2 cellular contexts compared by ENCODE assay signal in the genomic region with DNA sequence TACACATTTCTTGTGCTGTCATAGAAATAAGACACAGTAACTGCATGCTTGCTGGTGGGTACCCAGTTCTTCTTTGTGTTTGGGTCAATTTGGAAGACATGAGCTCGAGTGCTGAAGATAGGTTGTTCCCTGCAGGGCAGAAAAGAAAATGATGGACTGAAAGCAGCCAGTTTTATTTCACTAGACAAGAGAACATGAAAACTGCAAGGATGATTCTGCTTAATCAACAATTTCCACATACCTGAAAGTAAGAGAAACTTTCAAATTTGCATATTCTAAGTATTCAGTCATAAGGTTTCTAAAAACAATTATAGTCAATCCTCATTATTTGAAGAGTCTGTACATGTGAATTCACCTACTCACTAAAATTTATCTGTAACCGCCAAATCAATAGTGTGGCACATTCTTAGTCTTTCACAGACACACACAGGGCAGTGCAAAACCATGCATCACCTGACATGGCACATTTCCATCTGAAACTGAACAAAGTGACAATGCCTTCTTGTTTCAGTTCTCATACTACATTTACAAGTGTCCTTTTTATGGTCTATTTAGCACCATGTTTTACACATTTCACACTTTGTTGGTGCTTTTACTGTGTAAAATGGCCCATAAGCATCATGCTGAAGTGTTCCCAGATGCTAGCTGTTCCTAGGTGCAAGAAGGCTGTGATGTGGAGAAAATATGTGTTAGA.
A peak's percentile ranks its signal among the peaks of the same experiment; 100 is the strongest.
TF ChIP-seq lines count a peak whose summit lies in the region.

No MANE protein-coding gene starts in this region.

TF ChIP-seq in GM12878, 131 proteins besides CTCF, POLR2A, EP300 and RAD21 (continued from another document):
- TF ChIP-seq, protein P1, sequence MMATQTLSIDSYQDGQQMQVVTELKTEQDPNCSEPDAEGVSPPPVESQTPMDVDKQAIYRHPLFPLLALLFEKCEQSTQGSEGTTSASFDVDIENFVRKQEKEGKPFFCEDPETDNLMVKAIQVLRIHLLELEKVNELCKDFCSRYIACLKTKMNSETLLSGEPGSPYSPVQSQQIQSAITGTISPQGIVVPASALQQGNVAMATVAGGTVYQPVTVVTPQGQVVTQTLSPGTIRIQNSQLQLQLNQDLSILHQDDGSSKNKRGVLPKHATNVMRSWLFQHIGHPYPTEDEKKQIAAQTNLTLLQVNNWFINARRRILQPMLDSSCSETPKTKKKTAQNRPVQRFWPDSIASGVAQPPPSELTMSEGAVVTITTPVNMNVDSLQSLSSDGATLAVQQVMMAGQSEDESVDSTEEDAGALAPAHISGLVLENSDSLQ (IDR thresholded peaks at IDR 0.05) = peak; percentile 52
- TF ChIP-seq SP1 (IDR thresholded peaks at IDR 0.05; ENCODE audit: low read depth, low read length) (no peak), RAD51 (IDR thresholded peaks at IDR 0.05) (peak; percentile 78), ATF7 (IDR thresholded peaks at IDR 0.05; ENCODE audit: low read depth) (peak; percentile 21; the same call in 1 of the 2 replicates), MTA2 (IDR thresholded peaks at IDR 0.05; ENCODE audit: low read depth) (peak; percentile 65; the same call in 1 of the 2 replicates), IKZF2 (IDR thresholded peaks at IDR 0.05) (peak in 1 of 2 experiments; percentile 48; a peak in 1 of 4 replicates), ETV6 (conservative IDR thresholded peaks at IDR 0.05 in 1 of 2, IDR thresholded peaks at IDR 0.05 in 1 of 2; ENCODE audit: borderline replicate concordance in 1 of 2, low read depth in 1 of 2) (peak in 1 of 2 experiments; percentile 61; a peak in 2 of 4 replicates)
- TF ChIP-seq, protein P2, sequence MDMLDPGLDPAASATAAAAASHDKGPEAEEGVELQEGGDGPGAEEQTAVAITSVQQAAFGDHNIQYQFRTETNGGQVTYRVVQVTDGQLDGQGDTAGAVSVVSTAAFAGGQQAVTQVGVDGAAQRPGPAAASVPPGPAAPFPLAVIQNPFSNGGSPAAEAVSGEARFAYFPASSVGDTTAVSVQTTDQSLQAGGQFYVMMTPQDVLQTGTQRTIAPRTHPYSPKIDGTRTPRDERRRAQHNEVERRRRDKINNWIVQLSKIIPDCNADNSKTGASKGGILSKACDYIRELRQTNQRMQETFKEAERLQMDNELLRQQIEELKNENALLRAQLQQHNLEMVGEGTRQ (IDR thresholded peaks at IDR 0.05; ENCODE audit: borderline replicate concordance, low read depth, low read length) = peak; percentile 8; the same call in 1 of the 2 replicates
- TF ChIP-seq, protein P3, sequence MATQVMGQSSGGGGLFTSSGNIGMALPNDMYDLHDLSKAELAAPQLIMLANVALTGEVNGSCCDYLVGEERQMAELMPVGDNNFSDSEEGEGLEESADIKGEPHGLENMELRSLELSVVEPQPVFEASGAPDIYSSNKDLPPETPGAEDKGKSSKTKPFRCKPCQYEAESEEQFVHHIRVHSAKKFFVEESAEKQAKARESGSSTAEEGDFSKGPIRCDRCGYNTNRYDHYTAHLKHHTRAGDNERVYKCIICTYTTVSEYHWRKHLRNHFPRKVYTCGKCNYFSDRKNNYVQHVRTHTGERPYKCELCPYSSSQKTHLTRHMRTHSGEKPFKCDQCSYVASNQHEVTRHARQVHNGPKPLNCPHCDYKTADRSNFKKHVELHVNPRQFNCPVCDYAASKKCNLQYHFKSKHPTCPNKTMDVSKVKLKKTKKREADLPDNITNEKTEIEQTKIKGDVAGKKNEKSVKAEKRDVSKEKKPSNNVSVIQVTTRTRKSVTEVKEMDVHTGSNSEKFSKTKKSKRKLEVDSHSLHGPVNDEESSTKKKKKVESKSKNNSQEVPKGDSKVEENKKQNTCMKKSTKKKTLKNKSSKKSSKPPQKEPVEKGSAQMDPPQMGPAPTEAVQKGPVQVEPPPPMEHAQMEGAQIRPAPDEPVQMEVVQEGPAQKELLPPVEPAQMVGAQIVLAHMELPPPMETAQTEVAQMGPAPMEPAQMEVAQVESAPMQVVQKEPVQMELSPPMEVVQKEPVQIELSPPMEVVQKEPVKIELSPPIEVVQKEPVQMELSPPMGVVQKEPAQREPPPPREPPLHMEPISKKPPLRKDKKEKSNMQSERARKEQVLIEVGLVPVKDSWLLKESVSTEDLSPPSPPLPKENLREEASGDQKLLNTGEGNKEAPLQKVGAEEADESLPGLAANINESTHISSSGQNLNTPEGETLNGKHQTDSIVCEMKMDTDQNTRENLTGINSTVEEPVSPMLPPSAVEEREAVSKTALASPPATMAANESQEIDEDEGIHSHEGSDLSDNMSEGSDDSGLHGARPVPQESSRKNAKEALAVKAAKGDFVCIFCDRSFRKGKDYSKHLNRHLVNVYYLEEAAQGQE (IDR thresholded peaks at IDR 0.05; ENCODE audit: low read depth, low read length) = no peak
- TF ChIP-seq, protein P4, sequence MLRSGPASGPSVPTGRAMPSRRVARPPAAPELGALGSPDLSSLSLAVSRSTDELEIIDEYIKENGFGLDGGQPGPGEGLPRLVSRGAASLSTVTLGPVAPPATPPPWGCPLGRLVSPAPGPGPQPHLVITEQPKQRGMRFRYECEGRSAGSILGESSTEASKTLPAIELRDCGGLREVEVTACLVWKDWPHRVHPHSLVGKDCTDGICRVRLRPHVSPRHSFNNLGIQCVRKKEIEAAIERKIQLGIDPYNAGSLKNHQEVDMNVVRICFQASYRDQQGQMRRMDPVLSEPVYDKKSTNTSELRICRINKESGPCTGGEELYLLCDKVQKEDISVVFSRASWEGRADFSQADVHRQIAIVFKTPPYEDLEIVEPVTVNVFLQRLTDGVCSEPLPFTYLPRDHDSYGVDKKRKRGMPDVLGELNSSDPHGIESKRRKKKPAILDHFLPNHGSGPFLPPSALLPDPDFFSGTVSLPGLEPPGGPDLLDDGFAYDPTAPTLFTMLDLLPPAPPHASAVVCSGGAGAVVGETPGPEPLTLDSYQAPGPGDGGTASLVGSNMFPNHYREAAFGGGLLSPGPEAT (IDR thresholded peaks at IDR 0.05; ENCODE audit: low read depth) = 0 out of 2 replicates have a peak, but pooled peaks have one; percentile 22

TF ChIP-seq in SK-N-SH, 30 proteins besides CTCF, POLR2A, EP300 and RAD21:
- TF ChIP-seq, protein P5, sequence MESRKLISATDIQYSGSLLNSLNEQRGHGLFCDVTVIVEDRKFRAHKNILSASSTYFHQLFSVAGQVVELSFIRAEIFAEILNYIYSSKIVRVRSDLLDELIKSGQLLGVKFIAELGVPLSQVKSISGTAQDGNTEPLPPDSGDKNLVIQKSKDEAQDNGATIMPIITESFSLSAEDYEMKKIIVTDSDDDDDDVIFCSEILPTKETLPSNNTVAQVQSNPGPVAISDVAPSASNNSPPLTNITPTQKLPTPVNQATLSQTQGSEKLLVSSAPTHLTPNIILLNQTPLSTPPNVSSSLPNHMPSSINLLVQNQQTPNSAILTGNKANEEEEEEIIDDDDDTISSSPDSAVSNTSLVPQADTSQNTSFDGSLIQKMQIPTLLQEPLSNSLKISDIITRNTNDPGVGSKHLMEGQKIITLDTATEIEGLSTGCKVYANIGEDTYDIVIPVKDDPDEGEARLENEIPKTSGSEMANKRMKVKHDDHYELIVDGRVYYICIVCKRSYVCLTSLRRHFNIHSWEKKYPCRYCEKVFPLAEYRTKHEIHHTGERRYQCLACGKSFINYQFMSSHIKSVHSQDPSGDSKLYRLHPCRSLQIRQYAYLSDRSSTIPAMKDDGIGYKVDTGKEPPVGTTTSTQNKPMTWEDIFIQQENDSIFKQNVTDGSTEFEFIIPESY (IDR thresholded peaks at IDR 0.05; ENCODE audit: borderline replicate concordance, low read depth) = no peak
- TF ChIP-seq SMC3 (IDR thresholded peaks at IDR 0.05; ENCODE audit: low read depth, low read length) (no peak), EZH2phosphoT487 (IDR thresholded peaks at IDR 0.05; ENCODE audit: borderline replicate concordance, low read depth) (no peak), RXRA (IDR thresholded peaks at IDR 0.05; ENCODE audit: borderline replicate concordance, low read depth) (no peak), POLR2AphosphoS5 (IDR thresholded peaks at IDR 0.05; ENCODE audit: low read depth, low read length) (no peak), MEF2A (IDR thresholded peaks at IDR 0.05; ENCODE audit: borderline replicate concordance, low read depth) (no peak), GABPA (IDR thresholded peaks at IDR 0.05; ENCODE audit: low read depth) (no peak), TCF12 (IDR thresholded peaks at IDR 0.05) (no peak), FOXM1 (IDR thresholded peaks at IDR 0.05; ENCODE audit: low read depth) (no peak), CHD2 (IDR thresholded peaks at IDR 0.05; ENCODE audit: low read length, partially characterized antibody) (no peak), RCOR1 (IDR thresholded peaks at IDR 0.05; ENCODE audit: low read length) (no peak), FOSL2 (IDR thresholded peaks at IDR 0.05; ENCODE audit: borderline replicate concordance, low read depth) (no peak), SIN3A (IDR thresholded peaks at IDR 0.05; ENCODE audit: borderline replicate concordance, low read depth, low read length) (no peak), YY1 (IDR thresholded peaks at IDR 0.05; ENCODE audit: low read depth) (no peak), RFX5 (IDR thresholded peaks at IDR 0.05; ENCODE audit: low read length) (no peak), NFIC (IDR thresholded peaks at IDR 0.05; ENCODE audit: borderline replicate concordance) (no peak), TEAD4 (IDR thresholded peaks at IDR 0.05; ENCODE audit: borderline replicate concordance, insufficient read depth) (no peak)
- TF ChIP-seq, protein P6, sequence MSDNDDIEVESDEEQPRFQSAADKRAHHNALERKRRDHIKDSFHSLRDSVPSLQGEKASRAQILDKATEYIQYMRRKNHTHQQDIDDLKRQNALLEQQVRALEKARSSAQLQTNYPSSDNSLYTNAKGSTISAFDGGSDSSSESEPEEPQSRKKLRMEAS (IDR thresholded peaks at IDR 0.05; ENCODE audit: low read depth) = no peak
- TF ChIP-seq, protein P2 (IDR thresholded peaks at IDR 0.05; ENCODE audit: borderline replicate concordance, low read depth, low read length) = no peak
- TF ChIP-seq, protein P3 (IDR thresholded peaks at IDR 0.05; ENCODE audit: low read depth, low read length) = no peak
